Comparison of ENCODE assay signal across 26 cellular contexts in genomic region chr2:197058777-197059176, GRCh38.
"Had no signal": no experiment of that assay in that cellular context is flagged by ENCODE, and none has a peak within 500 bp of the region (broad histone marks: within the 10 kb centered on the region; RNA-seq: fewer than 3 reads in every experiment).

No MANE protein-coding gene starts in this region.

- H3K4me3 Mint-ChIP-seq: activated CD4-positive, alpha-beta T cell treated with anti-CD3 and anti-CD28 coated beads, Interleukin-2, amount 10 ng/mL, durations not matched to agents 24 days and 14 days; activated naive CD4-positive, alpha-beta T cell treated with anti-CD3 and anti-CD28 coated beads for 36 hours; activated naive CD8-positive, alpha-beta T cell treated with anti-CD3 and anti-CD28 coated beads, Interleukin-2, amount 10 ng/mL, durations not matched to agents 7 days and 5 days; activated T-helper 17 cell treated with anti-CD3 and anti-CD28 coated beads, Interleukin-2, amount 50 U/mL, for 72 hours; T-helper 17 cell; WTC11 had no signal

- DNase-seq: activated CD4-positive, alpha-beta T cell treated with anti-CD3 and anti-CD28 coated beads, Interleukin-2, amount 10 ng/mL, durations not matched to agents 24 days and 14 days; activated CD4-positive, alpha-beta T cell treated with anti-CD3 and anti-CD28 coated beads, Interleukin-2, amount 50 U/mL, for 48 hours; activated CD4-positive, CD25-positive, alpha-beta regulatory T cell treated with anti-CD3 and anti-CD28 coated beads, Interleukin-2, amount 50 U/mL, for 72 hours; activated gamma-delta T cell; activated naive CD4-positive, alpha-beta T cell treated with anti-CD3 and anti-CD28 coated beads for 36 hours; activated naive CD8-positive, alpha-beta T cell treated with anti-CD3 and anti-CD28 coated beads, Interleukin-2, amount 10 ng/mL, durations not matched to agents 7 days and 5 days; activated T-cell treated with anti-CD3 and anti-CD28 coated beads for 4 hours; activated T-cell treated with anti-CD3 and anti-CD28 coated beads, Interleukin-2, amount 50 U/mL, for 48 hours; aorta; central memory CD4-positive, alpha-beta T cell; Karpas-422; MM.1S; NCI-H1105; NCI-H1436; NCI-H2029; NCI-H2107; NCI-H345; NCI-H510A; NCI-H526 treated with DMSO at 0.1 percent for 48 hours; NCI-H82; SIG-M5; T-helper 17 cell; T-helper 9 cell had no signal

- H3K4me3 ChIP-seq: K562 had no signal

- ATAC-seq: activated T-helper 17 cell treated with anti-CD3 and anti-CD28 coated beads, Interleukin-2, amount 50 U/mL, for 72 hours; K562; T-helper 17 cell; WTC11 had no signal

- H3K4me1 Mint-ChIP-seq: WTC11 had no signal

- H3K27me3 Mint-ChIP-seq: activated CD4-positive, alpha-beta T cell treated with anti-CD3 and anti-CD28 coated beads, Interleukin-2, amount 10 ng/mL, durations not matched to agents 24 days and 14 days; activated naive CD8-positive, alpha-beta T cell treated with anti-CD3 and anti-CD28 coated beads, Interleukin-2, amount 10 ng/mL, durations not matched to agents 7 days and 5 days; activated T-helper 17 cell treated with anti-CD3 and anti-CD28 coated beads, Interleukin-2, amount 50 U/mL, for 72 hours; T-helper 17 cell had no signal

- H3K27ac Mint-ChIP-seq: activated naive CD8-positive, alpha-beta T cell treated with anti-CD3 and anti-CD28 coated beads, Interleukin-2, amount 10 ng/mL, durations not matched to agents 7 days and 5 days; activated T-helper 17 cell treated with anti-CD3 and anti-CD28 coated beads, Interleukin-2, amount 50 U/mL, for 72 hours; WTC11 had no signal
